In genomic region chr10:83489161-83489560, GRCh38 we compare ENCODE assay signal across 7 cellular contexts.
"Had no signal": no experiment of that assay in that cellular context is flagged by ENCODE, and none has a peak within 500 bp of the region (broad histone marks: within the 10 kb centered on the region; RNA-seq: fewer than 3 reads in every experiment).

No MANE protein-coding gene starts in this region.

- ATAC-seq: K562 had no signal

- H3K9ac ChIP-seq: KMS-11 had no signal

- H3K27ac ChIP-seq: HL-60, KMS-11 had no signal

- H3K4me2 ChIP-seq: KMS-11 had no signal

- FAIRE-seq: HTR-8/SVneo, K562 had no signal

- H3K4me3 ChIP-seq: K562 had no signal

- DNase-seq: IMR-90, KBM-7, KG1 had no signal
